In genomic region chrX:155048997-155049619, GRCh38 we compare ENCODE assay signal across 8 cellular contexts. TPM values are rescaled to one million over a fixed set of nuclear protein-coding genes. Genes with fewer than 3 reads are reported as not detected.
A peak's percentile ranks its signal among the peaks of the same experiment; 100 is the strongest.
DNase-seq lines count a peak whose midpoint lies in the region; ATAC-seq and TF ChIP-seq lines count a peak whose summit lies in the region.

No MANE protein-coding gene starts in this region.

- no peak overlapping the region for H3K4me3 Mint-ChIP-seq in MCF 10A (ENCODE audit: unreplicated experiment)

- H3K27ac Mint-ChIP-seq in MCF 10A (ENCODE audit: low read depth, unreplicated experiment): no peak overlapping the region

- TF ChIP-seq CTCF in MCF 10A (IDR thresholded peaks at IDR 0.05; ENCODE audit: unreplicated experiment): peak; percentile 50
- peak in 1 of 3 donors; percentile 21 for TF ChIP-seq CTCF in breast epithelium (IDR thresholded peaks at IDR 0.05)
- peak; percentile 53 for TF ChIP-seq CTCF in foreskin keratinocyte (conservative IDR thresholded peaks at IDR 0.05)

- BruUV-seq in MCF 10A (replicated peaks; lab: Mats Ljungman, UMichigan): no TSS peak

- no peaks in the 10 kb centered on the region for H3K27me3 ChIP-seq in breast epithelium
- no peaks in the 10 kb centered on the region for H3K27me3 ChIP-seq in foreskin keratinocyte

- no peak for TF ChIP-seq POLR2A in breast epithelium (IDR thresholded peaks at IDR 0.05)

- POLR2A ChIA-PET in MCF 10A (lab: Yijun Ruan, JAX): no interaction called here

- H3K9me3 ChIP-seq in breast epithelium: no peaks in the 10 kb centered on the region

- peaks cover 7% of the 10 kb centered on the region for H3K4me1 Mint-ChIP-seq in MCF 10A (ENCODE audit: insufficient read depth, unreplicated experiment)

- H3K4me3 ChIP-seq in breast epithelium: no peak overlapping the region

- CTCF ChIA-PET in MCF 10A (lab: Yijun Ruan, JAX): interaction anchor here (0.7 to 0.9 kb wide), 5 partner anchors 9 to 24 kb away, joined by 3 to 6 read pairs (median 3); no protein-coding TSS in a partner anchor

- H3K9me3 Mint-ChIP-seq in MCF 10A (ENCODE audit: unreplicated experiment): no peaks in the 10 kb centered on the region

- no peaks in the 10 kb centered on the region for H3K36me3 ChIP-seq in breast epithelium

- H3K36me3 Mint-ChIP-seq in MCF 10A (ENCODE audit: insufficient read depth, unreplicated experiment): peaks cover 15% of the 10 kb centered on the region

- H3K4me1 ChIP-seq in breast epithelium (no peaks in the 10 kb centered on the region), foreskin keratinocyte (no peaks in the 10 kb centered on the region)

- DNase-seq in MCF 10A (ENCODE audit: unreplicated experiment) (peak; percentile 66), breast epithelium (ENCODE audit: low spot score in 2 of 2) (no peak), NCI-H2227 treated with DMSO at 0.1 percent for 48 hours (lab: John Stamatoyannopoulos, UW) (peak; percentile 51), activated T-cell treated with anti-CD3 and anti-CD28 coated beads for 48 hours (ENCODE audit: low read depth) (peak; percentile 39), foreskin keratinocyte (no peak), pons (ENCODE audit: low spot score) (peak; percentile 61)

- peaks cover 62% of the 10 kb centered on the region for H3K27me3 Mint-ChIP-seq in MCF 10A (ENCODE audit: insufficient read depth, unreplicated experiment)

- intact Hi-C loops in MCF 10A (cut with micrococcal nuclease): no loop called here
- intact Hi-C loops in breast epithelium (cut with DNase I; ENCODE audit: low total_unique reads): no loop called here

- ATAC-seq in foreskin keratinocyte (peak; percentile 46), GM18520 (IDR thresholded peaks at IDR 0.05; ENCODE audit: unreplicated experiment) (no peak), HG03520 (IDR thresholded peaks at IDR 0.05; ENCODE audit: unreplicated experiment) (no peak)

- H3K27ac ChIP-seq in breast epithelium (no peak overlapping the region), foreskin keratinocyte (no peak overlapping the region)

RNA-seq across cellular contexts. Expression of gene CMC4, which starts 21.8 kb away (rescaled TPM):
- total RNA-seq in MCF 10A (2022): 8.0 and 10.1 TPM in 2 replicates
- total RNA-seq in breast epithelium: 10 to 100 TPM; 18.7 to 27.2 (median 19.3) TPM
- total RNA-seq in foreskin keratinocyte: 9.4 and 11.9 TPM in 2 replicates
- 16.8 and 17.7 TPM in 2 replicates for polyA plus RNA-seq in foreskin keratinocyte

RNA-seq across cellular contexts. Expression of gene MTCP1, which starts 21.8 kb away (rescaled TPM):
- 21.3 and 32.2 TPM in 2 replicates for total RNA-seq in MCF 10A (2022)
- total RNA-seq in breast epithelium: 1 to 10 TPM; 1.8 to 3.2 (median 2.3) TPM
- total RNA-seq in foreskin keratinocyte: 16.5 and 18.8 TPM in 2 replicates
- polyA plus RNA-seq in foreskin keratinocyte: 11.1 and 13.5 TPM in 2 replicates

RNA-seq across cellular contexts. Expression of gene BRCC3, which starts 22.2 kb away (rescaled TPM):
- total RNA-seq in MCF 10A (2022) (21.1 and 22.9 TPM in 2 replicates), breast epithelium (10 to 100 TPM; 12.8 to 16.0 (median 13.1) TPM), foreskin keratinocyte (22.9 and 26.1 TPM in 2 replicates)
- 9.5 and 12.8 TPM in 2 replicates for polyA plus RNA-seq in foreskin keratinocyte

RNA-seq across cellular contexts. Expression of gene FUNDC2, which starts 22.5 kb away (rescaled TPM):
- total RNA-seq in MCF 10A (2022): 54.8 and 70.2 TPM in 2 replicates
- 10 to 100 TPM; 76.7 to 99.0 (median 81.0) TPM for total RNA-seq in breast epithelium
- 60.3 and 63.5 TPM in 2 replicates for total RNA-seq in foreskin keratinocyte
- 83.8 and 84.2 TPM in 2 replicates for polyA plus RNA-seq in foreskin keratinocyte

RNA-seq across cellular contexts. Expression of gene F8, which starts 26.6 kb away (rescaled TPM):
- 5.3 and 6.1 TPM in 2 replicates for total RNA-seq in MCF 10A (2022)
- total RNA-seq in breast epithelium: 10 to 100 TPM; 14.6 to 30.2 (median 16.1) TPM
- total RNA-seq in foreskin keratinocyte: 0.71 and 1.2 TPM in 2 replicates
- 0.61 and 0.78 TPM in 2 replicates for polyA plus RNA-seq in foreskin keratinocyte

Comparison
In these comparisons a context has a peak if more than half of its experiments do, and no peak if none do; other contexts are left out.
1. DNase-seq: peak in MCF 10A (single experiment), NCI-H2227 treated with DMSO at 0.1 percent for 48 hours (single experiment), activated T-cell treated with anti-CD3 and anti-CD28 coated beads for 48 hours (single experiment) and pons (single experiment); none in breast epithelium (0 of 2) and foreskin keratinocyte (0 of 2).